In the genomic region with DNA sequence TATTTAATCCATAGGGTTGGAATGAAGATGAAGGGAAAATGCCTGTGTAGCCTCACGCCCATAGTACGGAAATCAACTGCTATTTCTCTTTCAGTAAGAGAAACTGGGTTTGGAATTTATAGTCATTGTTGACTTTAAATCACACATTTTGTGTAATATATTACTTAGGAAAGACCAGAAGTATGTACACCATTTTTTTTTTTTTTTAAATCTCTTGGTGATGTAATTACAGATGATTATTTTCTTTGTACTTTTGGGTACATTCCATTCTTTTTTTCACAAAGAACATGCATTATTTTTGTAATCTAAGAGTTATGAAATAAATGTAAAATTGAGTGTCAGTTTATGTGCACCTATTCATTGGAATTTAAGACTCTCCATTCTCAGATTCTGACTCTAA, we compare ENCODE assay signal across 29 cellular contexts.
"Had no signal": no experiment of that assay in that cellular context is flagged by ENCODE, and none has a peak within 500 bp of the region (broad histone marks: within the 10 kb centered on the region; RNA-seq: fewer than 3 reads in every experiment).

No MANE protein-coding gene starts in this region.

- DNase-seq: activated B cell treated with CpG ODN at 0.5 μM for 24 hours; activated CD4-positive, alpha-beta T cell treated with anti-CD3 and anti-CD28 coated beads for 36 hours; activated CD4-positive, alpha-beta T cell treated with anti-CD3 and anti-CD28 coated beads, Interleukin-2, amount 50 U/mL, for 4 hours; activated CD8-positive, alpha-beta memory T cell treated with anti-CD3 and anti-CD28 coated beads for 24 hours; activated CD8-positive, alpha-beta memory T cell treated with anti-CD3 and anti-CD28 coated beads, Interleukin-2, amount 50 U/mL, for 4 hours; activated effector memory CD4-positive, alpha-beta T cell treated with anti-CD3 and anti-CD28 coated beads, Interleukin-2, amount 50 U/mL, for 16 hours; activated naive CD4-positive, alpha-beta T cell treated with anti-CD3 and anti-CD28 coated beads, Interleukin-2, amount 10 ng/mL, durations not matched to agents 7 days and 5 days; activated T-cell treated with anti-CD3 and anti-CD28 coated beads, Interleukin-2, amount 50 U/mL, for 48 hours; brain microvascular endothelial cell; central memory CD4-positive, alpha-beta T cell; colonic mucosa; dorsolateral prefrontal cortex; effector memory CD8-positive, alpha-beta T cell; foreskin keratinocyte; kidney glomerular epithelial cell; left lung; naive thymus-derived CD8-positive, alpha-beta T cell; right lobe of liver; stimulated activated CD4-positive, alpha-beta T cell treated with anti-CD3 and anti-CD28 coated beads, Interleukin-2, amount 100 ng/mL, for 48 hours; stimulated activated CD8-positive, alpha-beta memory T cell treated with anti-CD3 and anti-CD28 coated beads, Interleukin-4, amount 100 ng/mL, for 48 hours; stimulated activated naive B cell treated with anti-CD40 and anti-IgM and Interleukin-4, amounts not matched to agents 10 μg/mL and 1 μg/mL and 100 μg/mL, for 72 hours; SW 1271; T-helper 17 cell had no signal

- H3K9me3 Mint-ChIP-seq: activated B cell treated with CpG ODN at 0.5 μM for 24 hours; activated naive CD4-positive, alpha-beta T cell treated with anti-CD3 and anti-CD28 coated beads, Interleukin-2, amount 10 ng/mL, durations not matched to agents 7 days and 5 days; effector memory CD8-positive, alpha-beta T cell; naive thymus-derived CD8-positive, alpha-beta T cell; stimulated activated naive B cell treated with anti-CD40 and anti-IgM and Interleukin-4, amounts not matched to agents 10 μg/mL and 1 μg/mL and 100 μg/mL, for 72 hours; type B pancreatic cell had no signal

- H3K4me3 Mint-ChIP-seq: activated B cell treated with CpG ODN at 0.5 μM for 24 hours; activated CD4-positive, alpha-beta T cell treated with anti-CD3 and anti-CD28 coated beads for 36 hours; activated naive CD4-positive, alpha-beta T cell treated with anti-CD3 and anti-CD28 coated beads, Interleukin-2, amount 10 ng/mL, durations not matched to agents 7 days and 5 days; effector memory CD8-positive, alpha-beta T cell; naive thymus-derived CD8-positive, alpha-beta T cell; stimulated activated naive B cell treated with anti-CD40 and anti-IgM and Interleukin-4, amounts not matched to agents 10 μg/mL and 1 μg/mL and 100 μg/mL, for 72 hours; T-helper 17 cell; type B pancreatic cell had no signal

- H3K27me3 Mint-ChIP-seq: activated B cell treated with CpG ODN at 0.5 μM for 24 hours; activated CD4-positive, alpha-beta T cell treated with anti-CD3 and anti-CD28 coated beads for 36 hours; activated naive CD4-positive, alpha-beta T cell treated with anti-CD3 and anti-CD28 coated beads, Interleukin-2, amount 10 ng/mL, durations not matched to agents 7 days and 5 days; effector memory CD8-positive, alpha-beta T cell; stimulated activated naive B cell treated with anti-CD40 and anti-IgM and Interleukin-4, amounts not matched to agents 10 μg/mL and 1 μg/mL and 100 μg/mL, for 72 hours; T-helper 17 cell; type B pancreatic cell had no signal

- H3K27ac Mint-ChIP-seq: activated B cell treated with CpG ODN at 0.5 μM for 24 hours; activated naive CD4-positive, alpha-beta T cell treated with anti-CD3 and anti-CD28 coated beads, Interleukin-2, amount 10 ng/mL, durations not matched to agents 7 days and 5 days; effector memory CD8-positive, alpha-beta T cell; naive thymus-derived CD8-positive, alpha-beta T cell; stimulated activated naive B cell treated with anti-CD40 and anti-IgM and Interleukin-4, amounts not matched to agents 10 μg/mL and 1 μg/mL and 100 μg/mL, for 72 hours; T-helper 17 cell; type B pancreatic cell had no signal

- ATAC-seq: activated CD4-positive, alpha-beta T cell treated with anti-CD3 and anti-CD28 coated beads for 36 hours; effector memory CD8-positive, alpha-beta T cell; foreskin keratinocyte; left lung; naive thymus-derived CD8-positive, alpha-beta T cell; right lobe of liver; stimulated activated naive B cell treated with anti-CD40 and anti-IgM and Interleukin-4, amounts not matched to agents 10 μg/mL and 1 μg/mL and 100 μg/mL, for 72 hours; T-helper 17 cell had no signal

- H3K4me3 ChIP-seq: ascending aorta, colonic mucosa, dorsolateral prefrontal cortex, left lung, lung, right lobe of liver, SK-N-MC, smooth muscle cell, thoracic aorta had no signal
